In genomic region chr3:50436063-50436674, GRCh38 we compare ENCODE assay signal across 1 cellular context.
A peak's percentile ranks its signal among the peaks of the same experiment; 100 is the strongest.
TF ChIP-seq lines count a peak whose summit lies in the region.

No MANE protein-coding gene starts in this region.

TF ChIP-seq in HepG2, 621 proteins besides CTCF, POLR2A, EP300 and RAD21 (continued from another document and continues in another):
- TF ChIP-seq ZHX1 (CRISPR knock-in tag; IDR thresholded peaks at IDR 0.05; ENCODE audit: low read depth): no peak
- TF ChIP-seq, protein P1, sequence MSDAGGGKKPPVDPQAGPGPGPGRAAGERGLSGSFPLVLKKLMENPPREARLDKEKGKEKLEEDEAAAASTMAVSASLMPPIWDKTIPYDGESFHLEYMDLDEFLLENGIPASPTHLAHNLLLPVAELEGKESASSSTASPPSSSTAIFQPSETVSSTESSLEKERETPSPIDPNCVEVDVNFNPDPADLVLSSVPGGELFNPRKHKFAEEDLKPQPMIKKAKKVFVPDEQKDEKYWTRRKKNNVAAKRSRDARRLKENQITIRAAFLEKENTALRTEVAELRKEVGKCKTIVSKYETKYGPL (CRISPR knock-in tag; IDR thresholded peaks at IDR 0.05): no peak
- TF ChIP-seq ATF2 (CRISPR knock-in tag; IDR thresholded peaks at IDR 0.05): peak; percentile 41; the same call in 1 of the 2 replicates
- 0 out of 2 replicates have a peak, but pooled peaks have one; percentile 21 for TF ChIP-seq ZNF350 (CRISPR knock-in tag; IDR thresholded peaks at IDR 0.05; ENCODE audit: borderline replicate concordance, low read depth)
- TF ChIP-seq SP5 (CRISPR knock-in tag; IDR thresholded peaks at IDR 0.05; ENCODE audit: borderline replicate concordance, low read depth): no peak
- 0 out of 2 replicates have a peak, but pooled peaks have one; percentile 27 for TF ChIP-seq MIXL1 (CRISPR knock-in tag; IDR thresholded peaks at IDR 0.05)
- TF ChIP-seq GATAD2A (CRISPR knock-in tag; IDR thresholded peaks at IDR 0.05): no peak
- TF ChIP-seq FOXA3 (CRISPR knock-in tag; IDR thresholded peaks at IDR 0.05): peak; percentile 39; the same call in 1 of the 2 replicates
- no peak for TF ChIP-seq EEA1 (CRISPR knock-in tag; IDR thresholded peaks at IDR 0.05; ENCODE audit: borderline replicate concordance)
- peak; percentile 32; the same call in 1 of the 2 replicates for TF ChIP-seq NR2F2 (IDR thresholded peaks at IDR 0.05; ENCODE audit: borderline replicate concordance, low read depth)
- peak; percentile 96 for TF ChIP-seq STAG1 (CRISPR knock-in tag; IDR thresholded peaks at IDR 0.05)
- 0 out of 2 replicates have a peak, but pooled peaks have one; percentile 20 for TF ChIP-seq ZNF263 (CRISPR knock-in tag; IDR thresholded peaks at IDR 0.05)
- no peak for TF ChIP-seq ZNF703 (CRISPR knock-in tag; IDR thresholded peaks at IDR 0.05; ENCODE audit: borderline replicate concordance)
- TF ChIP-seq ARNTL (CRISPR knock-in tag; IDR thresholded peaks at IDR 0.05): no peak
- TF ChIP-seq NRL (CRISPR knock-in tag; IDR thresholded peaks at IDR 0.05; ENCODE audit: borderline replicate concordance): 0 out of 2 replicates have a peak, but pooled peaks have one; percentile 18
- TF ChIP-seq ZNF574 (CRISPR knock-in tag; IDR thresholded peaks at IDR 0.05): peak; percentile 23; the same call in 1 of the 2 replicates
- TF ChIP-seq, protein P2, sequence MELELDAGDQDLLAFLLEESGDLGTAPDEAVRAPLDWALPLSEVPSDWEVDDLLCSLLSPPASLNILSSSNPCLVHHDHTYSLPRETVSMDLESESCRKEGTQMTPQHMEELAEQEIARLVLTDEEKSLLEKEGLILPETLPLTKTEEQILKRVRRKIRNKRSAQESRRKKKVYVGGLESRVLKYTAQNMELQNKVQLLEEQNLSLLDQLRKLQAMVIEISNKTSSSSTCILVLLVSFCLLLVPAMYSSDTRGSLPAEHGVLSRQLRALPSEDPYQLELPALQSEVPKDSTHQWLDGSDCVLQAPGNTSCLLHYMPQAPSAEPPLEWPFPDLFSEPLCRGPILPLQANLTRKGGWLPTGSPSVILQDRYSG (CRISPR knock-in tag; IDR thresholded peaks at IDR 0.05): no peak
- no peak for TF ChIP-seq ZFX (CRISPR knock-in tag; IDR thresholded peaks at IDR 0.05; ENCODE audit: low read depth)
- peak; percentile 62 for TF ChIP-seq SMC3 (IDR thresholded peaks at IDR 0.05; ENCODE audit: low read length)
- no peak for TF ChIP-seq THAP7 (CRISPR knock-in tag; IDR thresholded peaks at IDR 0.05)
- TF ChIP-seq KMT2A (CRISPR knock-in tag; IDR thresholded peaks at IDR 0.05): no peak
- 0 out of 2 replicates have a peak, but pooled peaks have one; percentile 31 for TF ChIP-seq FOXO1 (CRISPR knock-in tag; IDR thresholded peaks at IDR 0.05)
- TF ChIP-seq, protein P3, sequence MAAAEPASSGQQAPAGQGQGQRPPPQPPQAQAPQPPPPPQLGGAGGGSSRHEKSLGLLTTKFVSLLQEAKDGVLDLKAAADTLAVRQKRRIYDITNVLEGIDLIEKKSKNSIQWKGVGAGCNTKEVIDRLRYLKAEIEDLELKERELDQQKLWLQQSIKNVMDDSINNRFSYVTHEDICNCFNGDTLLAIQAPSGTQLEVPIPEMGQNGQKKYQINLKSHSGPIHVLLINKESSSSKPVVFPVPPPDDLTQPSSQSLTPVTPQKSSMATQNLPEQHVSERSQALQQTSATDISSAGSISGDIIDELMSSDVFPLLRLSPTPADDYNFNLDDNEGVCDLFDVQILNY (CRISPR knock-in tag; conservative IDR thresholded peaks at IDR 0.05): no peak
- 0 out of 3 replicates have a peak, but pooled peaks have one; percentile 17 for TF ChIP-seq MXI1 (IDR thresholded peaks at IDR 0.05; ENCODE audit: borderline replicate concordance, low read depth, low read length)
- no peak for TF ChIP-seq ZSCAN29 (CRISPR knock-in tag; conservative IDR thresholded peaks at IDR 0.05)
- TF ChIP-seq XRCC5 (optimal IDR thresholded peaks at IDR 0.05; ENCODE audit: low read length): peak; percentile 53
- TF ChIP-seq HNF1B (CRISPR knock-in tag; IDR thresholded peaks at IDR 0.05): 0 out of 2 replicates have a peak, but pooled peaks have one; percentile 35
- TF ChIP-seq, protein P4, sequence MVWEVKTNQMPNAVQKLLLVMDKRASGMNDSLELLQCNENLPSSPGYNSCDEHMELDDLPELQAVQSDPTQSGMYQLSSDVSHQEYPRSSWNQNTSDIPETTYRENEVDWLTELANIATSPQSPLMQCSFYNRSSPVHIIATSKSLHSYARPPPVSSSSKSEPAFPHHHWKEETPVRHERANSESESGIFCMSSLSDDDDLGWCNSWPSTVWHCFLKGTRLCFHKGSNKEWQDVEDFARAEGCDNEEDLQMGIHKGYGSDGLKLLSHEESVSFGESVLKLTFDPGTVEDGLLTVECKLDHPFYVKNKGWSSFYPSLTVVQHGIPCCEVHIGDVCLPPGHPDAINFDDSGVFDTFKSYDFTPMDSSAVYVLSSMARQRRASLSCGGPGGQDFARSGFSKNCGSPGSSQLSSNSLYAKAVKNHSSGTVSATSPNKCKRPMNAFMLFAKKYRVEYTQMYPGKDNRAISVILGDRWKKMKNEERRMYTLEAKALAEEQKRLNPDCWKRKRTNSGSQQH (CRISPR knock-in tag; IDR thresholded peaks at IDR 0.05; ENCODE audit: low read depth): no peak
- TF ChIP-seq, protein P5, sequence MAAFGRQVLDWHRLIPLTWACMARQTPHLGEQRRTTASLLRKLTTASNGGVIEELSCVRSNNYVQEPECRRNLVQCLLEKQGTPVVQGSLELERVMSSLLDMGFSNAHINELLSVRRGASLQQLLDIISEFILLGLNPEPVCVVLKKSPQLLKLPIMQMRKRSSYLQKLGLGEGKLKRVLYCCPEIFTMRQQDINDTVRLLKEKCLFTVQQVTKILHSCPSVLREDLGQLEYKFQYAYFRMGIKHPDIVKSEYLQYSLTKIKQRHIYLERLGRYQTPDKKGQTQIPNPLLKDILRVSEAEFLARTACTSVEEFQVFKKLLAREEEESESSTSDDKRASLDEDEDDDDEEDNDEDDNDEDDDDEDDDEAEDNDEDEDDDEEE (CRISPR knock-in tag; IDR thresholded peaks at IDR 0.05): 0 out of 2 replicates have a peak, but pooled peaks have one; percentile 38
- TF ChIP-seq HMGXB3 (CRISPR knock-in tag; IDR thresholded peaks at IDR 0.05; ENCODE audit: borderline replicate concordance): no peak
- TF ChIP-seq ZNF652 (CRISPR knock-in tag; IDR thresholded peaks at IDR 0.05; ENCODE audit: borderline replicate concordance, low read depth): no peak
- no peak for TF ChIP-seq KMT2B (CRISPR knock-in tag; IDR thresholded peaks at IDR 0.05)
- no peak for TF ChIP-seq PBX2 (CRISPR knock-in tag; IDR thresholded peaks at IDR 0.05)
- no peak for TF ChIP-seq ZSCAN25 (CRISPR knock-in tag; IDR thresholded peaks at IDR 0.05)
- no peak for TF ChIP-seq CBX5 (CRISPR knock-in tag; IDR thresholded peaks at IDR 0.05; ENCODE audit: borderline replicate concordance)
